ENCODE assay signal across 10 cellular contexts in genomic region chr1:109134423-109134822, GRCh38.
DNase-seq lines count a peak whose midpoint lies in the region; ATAC-seq and TF ChIP-seq lines count a peak whose summit lies in the region.
"Had no signal": no experiment of that assay in that cellular context is flagged by ENCODE, and none has a peak within 500 bp of the region (broad histone marks: within the 10 kb centered on the region; RNA-seq: fewer than 3 reads in every experiment).

No MANE protein-coding gene starts in this region.

- H3K4me3 ChIP-seq in OCI-LY3 (ENCODE audit: low read length) (peak overlapping the region; percentile 43), mucosa of stomach (ENCODE audit: low read length) (peak overlapping the region; percentile 9)

- no peak for TF ChIP-seq CTCF in GM20000 (IDR thresholded peaks at IDR 0.05; ENCODE audit: extremely low read depth, missing control alignments)
- no peak for TF ChIP-seq CTCF in OCI-LY3 (IDR thresholded peaks at IDR 0.05; ENCODE audit: low read depth, low read length)

- H4K20me1 ChIP-seq in OCI-LY3 (ENCODE audit: insufficient read depth, low read length) = no peaks in the 10 kb centered on the region

- H3K27ac ChIP-seq in OCI-LY3 (ENCODE audit: low read length) = no peak overlapping the region
- H3K27ac ChIP-seq: 22Rv1 had no signal

- H3K79me2 ChIP-seq in OCI-LY3 (ENCODE audit: low read length) = no peaks in the 10 kb centered on the region

- H3K4me2 ChIP-seq in OCI-LY3 (ENCODE audit: low read length) = peak overlapping the region; percentile 72

- no peak for ATAC-seq in GM19023 (IDR thresholded peaks at IDR 0.05; ENCODE audit: unreplicated experiment)
- ATAC-seq: SK-N-SH treated with all-trans-retinoic acid at 6 μM for 48 hours had no signal

- H2AFZ ChIP-seq in OCI-LY3 (ENCODE audit: low read depth, low read length) = peak overlapping the region; percentile 57

- peaks cover 17% of the 10 kb centered on the region for H3K4me1 ChIP-seq in OCI-LY3 (ENCODE audit: low read length)
- H3K4me1 ChIP-seq in mucosa of stomach (ENCODE audit: control insufficient read depth, insufficient read depth, low read length) = peaks cover 60% of the 10 kb centered on the region

- H3K9ac ChIP-seq in OCI-LY3 (ENCODE audit: low read length) = no peak overlapping the region
- H3K9ac ChIP-seq in mucosa of stomach (ENCODE audit: low read length) = peak overlapping the region; percentile 86

- H3K36me3 ChIP-seq in OCI-LY3 (replicated peaks; ENCODE audit: low read depth, low read length) = no peaks in the 10 kb centered on the region
- no peaks in the 10 kb centered on the region for H3K36me3 ChIP-seq in mucosa of stomach (ENCODE audit: control insufficient read depth, insufficient read depth, low read length)

- DNase-seq in DMS 273 (lab: John Stamatoyannopoulos, UW; ENCODE audit: unreplicated experiment) = peak; percentile 76
- no peak for DNase-seq in DMS 273 treated with DMSO at 0.1 percent for 48 hours (lab: John Stamatoyannopoulos, UW)
- peak; percentile 36 for DNase-seq in GM20000 (ENCODE audit: low spot score)
- no peak for DNase-seq in middle frontal gyrus (ENCODE audit: extremely low spot score, low spot score)
- no peak for DNase-seq in DMS79 (lab: John Stamatoyannopoulos, UW)

- H3K9me3 ChIP-seq in OCI-LY3 (ENCODE audit: insufficient read depth, low read length) = no peaks in the 10 kb centered on the region
- no peaks in the 10 kb centered on the region for H3K9me3 ChIP-seq in mucosa of stomach (ENCODE audit: control insufficient read depth, low read length)

- H3K27me3 ChIP-seq in OCI-LY3 (ENCODE audit: low read depth, low read length) = no peaks in the 10 kb centered on the region
- no peaks in the 10 kb centered on the region for H3K27me3 ChIP-seq in mucosa of stomach (ENCODE audit: control insufficient read depth, insufficient read depth, low read length)

Comparison
In these comparisons a context has a peak if more than half of its experiments do, and no peak if none do; other contexts are left out.
1. DNase-seq: peak in DMS 273 (single experiment) and GM20000 (single experiment); none in DMS 273 treated with DMSO at 0.1 percent for 48 hours (single experiment), middle frontal gyrus (single experiment) and DMS79 (single experiment).